Comparison of ENCODE assay signal across 1 cellular context in genomic region chr3:9917820-9918219, GRCh38.
TF ChIP-seq lines count a peak whose summit lies in the region.

No MANE protein-coding gene starts in this region.

TF ChIP-seq in H1, 55 proteins besides CTCF, POLR2A, EP300 and RAD21:
- TF ChIP-seq SIX5 (IDR thresholded peaks at IDR 0.05; ENCODE audit: low read depth, low read length) = no peak
- no peak for TF ChIP-seq POU5F1 (IDR thresholded peaks at IDR 0.05; ENCODE audit: low read depth, low read length)
- no peak for TF ChIP-seq CEBPB (IDR thresholded peaks at IDR 0.05; ENCODE audit: low read depth, low read length)
- TF ChIP-seq SAP30 (IDR thresholded peaks at IDR 0.05; ENCODE audit: insufficient read depth, insufficient replicate concordance, low read length) = no peak
- TF ChIP-seq MAX (IDR thresholded peaks at IDR 0.05) = no peak
- TF ChIP-seq ATF3 (IDR thresholded peaks at IDR 0.05; ENCODE audit: insufficient read depth, low read depth, low read length) = no peak
- TF ChIP-seq NRF1 (IDR thresholded peaks at IDR 0.05; ENCODE audit: low read depth, low read length) = no peak
- no peak for TF ChIP-seq KDM1A (IDR thresholded peaks at IDR 0.05; ENCODE audit: borderline replicate concordance, low read length)
- no peak for TF ChIP-seq TAF7 (optimal IDR thresholded peaks at IDR 0.05; ENCODE audit: borderline replicate concordance, low read depth, low read length)
- no peak for TF ChIP-seq KDM5A (IDR thresholded peaks at IDR 0.05; ENCODE audit: low read length)
- TF ChIP-seq POLR2AphosphoS5 (IDR thresholded peaks at IDR 0.05; ENCODE audit: low read depth, low read length) = no peak
- TF ChIP-seq EZH2 (IDR thresholded peaks at IDR 0.05; ENCODE audit: low read depth, low read length, severe bottlenecking) = no peak
- TF ChIP-seq HDAC6 (IDR thresholded peaks at IDR 0.05; ENCODE audit: low read depth, low read length) = no peak
- no peak for TF ChIP-seq HDAC2 (IDR thresholded peaks at IDR 0.05; ENCODE audit: borderline replicate concordance in 1 of 2, low read depth in 2 of 2, low read length in 2 of 2)
- no peak for TF ChIP-seq CTBP2 (IDR thresholded peaks at IDR 0.05; ENCODE audit: borderline replicate concordance, insufficient read depth, insufficient read length, low read length)
- TF ChIP-seq CREB1 (IDR thresholded peaks at IDR 0.05) = no peak
- no peak for TF ChIP-seq RFX5 (IDR thresholded peaks at IDR 0.05; ENCODE audit: borderline replicate concordance, low read depth, low read length)
- TF ChIP-seq CHD2 (IDR thresholded peaks at IDR 0.05; ENCODE audit: low read length) = no peak
